Comparison of ENCODE assay signal across 8 cellular contexts in the genomic region with DNA sequence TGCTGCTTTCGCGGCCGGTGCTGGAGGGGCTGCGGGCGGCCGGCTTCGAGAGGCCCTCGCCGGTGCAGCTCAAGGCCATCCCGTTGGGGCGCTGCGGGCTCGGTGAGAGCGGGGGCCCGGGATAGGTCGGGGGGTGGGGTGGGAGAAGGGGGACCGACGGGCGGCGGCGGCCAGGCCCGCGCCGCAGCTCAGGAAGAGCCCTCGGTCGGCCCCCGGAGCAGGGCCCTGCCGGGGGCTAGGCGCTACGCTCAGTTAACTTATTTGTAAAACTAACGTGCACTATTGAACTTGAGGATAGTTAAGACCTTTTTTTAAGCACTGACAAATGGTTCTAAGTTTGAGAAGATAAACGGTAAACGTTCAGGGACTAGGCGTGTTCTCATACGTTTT. TPM values are rescaled to one million over a fixed set of nuclear protein-coding genes. Genes with fewer than 3 reads are reported as not detected.
DNase-seq lines count a peak whose midpoint lies in the region; ATAC-seq and TF ChIP-seq lines count a peak whose summit lies in the region.

No MANE protein-coding gene starts in this region.

- peak overlapping the region; percentile 94 for H3K4me2 ChIP-seq in DOHH2 (ENCODE audit: low read length)
- peak overlapping the region; percentile 81 for H3K4me2 ChIP-seq in hepatocyte

- H4K20me1 ChIP-seq in DOHH2 (ENCODE audit: control insufficient read depth, insufficient read depth, low read depth, low read length) (peaks cover 12% of the 10 kb centered on the region; the same call in 1 of the 2 replicates), hepatocyte (ENCODE audit: insufficient read depth, poor library complexity, severe bottlenecking) (no peaks in the 10 kb centered on the region)

- no peaks in the 10 kb centered on the region; the same call in 1 of the 2 replicates for H3F3A ChIP-seq in DOHH2 (ENCODE audit: control insufficient read depth, insufficient read depth)

- peak overlapping the region; percentile 93 for H3K4me3 Mint-ChIP-seq in activated CD4-positive, alpha-beta memory T cell treated with anti-CD3 and anti-CD28 coated beads, Interleukin-2, amount 10 ng/mL, durations not matched to agents 7 days and 5 days

- H3K4me3 ChIP-seq in DOHH2 (ENCODE audit: low read length) (peak overlapping the region; percentile 96), hepatocyte (peak overlapping the region; percentile 87)

- peak overlapping the region; percentile 45 for H3K27ac Mint-ChIP-seq in activated CD4-positive, alpha-beta memory T cell treated with anti-CD3 and anti-CD28 coated beads, Interleukin-2, amount 10 ng/mL, durations not matched to agents 7 days and 5 days

- H3K4me1 ChIP-seq in DOHH2 (ENCODE audit: control insufficient read depth, low read length), result peaks cover 29% of the 10 kb centered on the region
- H3K4me1 ChIP-seq in hepatocyte (ENCODE audit: insufficient read depth), result peaks cover 14% of the 10 kb centered on the region

- no peak for TF ChIP-seq CTCF in DOHH2 (IDR thresholded peaks at IDR 0.05; ENCODE audit: low read depth, low read length, poor library complexity, severe bottlenecking)
- TF ChIP-seq CTCF in hepatocyte (IDR thresholded peaks at IDR 0.05; ENCODE audit: poor library complexity), result no peak

- POLR2A ChIA-PET in activated CD4-positive, alpha-beta memory T cell treated with anti-CD3 and anti-CD28 coated beads, Interleukin-2, amount 10 ng/mL, durations not matched to agents 7 days and 5 days (lab: Charles Lee), result interaction anchor here (0.8 to 7.4 kb wide), 10 partner anchors 9 to 617 kb away, joined by 3 to 48 read pairs (median 6); a partner anchor contains a TSS

- H3K9me2 ChIP-seq in DOHH2 (replicated peaks; ENCODE audit: control insufficient read depth, low read length) (no peaks in the 10 kb centered on the region), hepatocyte (replicated peaks; ENCODE audit: insufficient read depth) (no peaks in the 10 kb centered on the region)

- CTCF ChIA-PET in activated CD4-positive, alpha-beta memory T cell treated with anti-CD3 and anti-CD28 coated beads, Interleukin-2, amount 10 ng/mL, durations not matched to agents 7 days and 5 days (lab: Charles Lee), result interaction anchor here (0.9 to 5.7 kb wide), 10 partner anchors 9 to 303 kb away, joined by 4 to 36 read pairs (median 7); a partner anchor contains a TSS

- peaks cover 52% of the 10 kb centered on the region for H3K4me1 Mint-ChIP-seq in activated CD4-positive, alpha-beta memory T cell treated with anti-CD3 and anti-CD28 coated beads, Interleukin-2, amount 10 ng/mL, durations not matched to agents 7 days and 5 days

- H3K9me3 ChIP-seq in DOHH2 (ENCODE audit: control insufficient read depth, insufficient read depth, low read length) (no peaks in the 10 kb centered on the region), hepatocyte (ENCODE audit: low read depth) (no peaks in the 10 kb centered on the region)

- no peak for DNase-seq in activated CD4-positive, alpha-beta memory T cell treated with anti-CD3 and anti-CD28 coated beads, Interleukin-2, amount 10 ng/mL, durations not matched to agents 7 days and 5 days
- no peak for DNase-seq in hepatocyte (ENCODE audit: low spot score)
- no peak for DNase-seq in stimulated activated naive CD8-positive, alpha-beta T cell treated with anti-CD3 and anti-CD28 coated beads, Interleukin-15, Interleukin-2, amounts not matched to agents 100 U/mL and 50 U/mL, for 24 hours
- no peak for DNase-seq in GOT3 (lab: John Stamatoyannopoulos, UW)
- DNase-seq in NCI-H1048 (lab: John Stamatoyannopoulos, UW), result no peak

- peaks cover 23% of the 10 kb centered on the region for H3K36me3 Mint-ChIP-seq in activated CD4-positive, alpha-beta memory T cell treated with anti-CD3 and anti-CD28 coated beads, Interleukin-2, amount 10 ng/mL, durations not matched to agents 7 days and 5 days (ENCODE audit: low read depth)

- H3K36me3 ChIP-seq in DOHH2 (ENCODE audit: control insufficient read depth, low read length) (peaks cover 49% of the 10 kb centered on the region), hepatocyte (replicated peaks; ENCODE audit: insufficient read depth, low read depth) (no peaks in the 10 kb centered on the region)

- H3K27me3 Mint-ChIP-seq in activated CD4-positive, alpha-beta memory T cell treated with anti-CD3 and anti-CD28 coated beads, Interleukin-2, amount 10 ng/mL, durations not matched to agents 7 days and 5 days, result no peaks in the 10 kb centered on the region

- peak; percentile 23 for ATAC-seq in HG02884 (IDR thresholded peaks at IDR 0.05; ENCODE audit: unreplicated experiment)
- ATAC-seq in stimulated activated naive CD8-positive, alpha-beta T cell treated with anti-CD3 and anti-CD28 coated beads, Interleukin-15, Interleukin-2, amounts not matched to agents 100 U/mL and 50 U/mL, for 24 hours, result peak; percentile 12
- no peak for ATAC-seq in HG02970 (IDR thresholded peaks at IDR 0.05; ENCODE audit: low FRiP score, unreplicated experiment)

- H3K79me2 ChIP-seq in DOHH2 (ENCODE audit: control insufficient read depth, low read length) (peaks cover 58% of the 10 kb centered on the region), hepatocyte (peaks cover 46% of the 10 kb centered on the region)

- WGBS in hepatocyte (ENCODE audit: low lambda C conversion rate, missing lambda C conversion rate), result 2% methylated on average over 35 of the region's 35 CpGs

- no peaks in the 10 kb centered on the region for H3K27me3 ChIP-seq in DOHH2 (ENCODE audit: control insufficient read depth, low read length)
- no peaks in the 10 kb centered on the region for H3K27me3 ChIP-seq in hepatocyte

- peak overlapping the region; percentile 86 for H3K27ac ChIP-seq in DOHH2 (ENCODE audit: low read depth, low read length)
- peak overlapping the region; percentile 97 for H3K27ac ChIP-seq in hepatocyte

- H2AFZ ChIP-seq in hepatocyte, result peak overlapping the region; percentile 92

- H3K9me3 Mint-ChIP-seq in activated CD4-positive, alpha-beta memory T cell treated with anti-CD3 and anti-CD28 coated beads, Interleukin-2, amount 10 ng/mL, durations not matched to agents 7 days and 5 days, result no peaks in the 10 kb centered on the region

RNA-seq across cellular contexts. Expression of a gene that starts 0.4 kb away (rescaled TPM):
- 10 to 100 TPM; 11.2 to 11.8 TPM for total RNA-seq in activated CD4-positive, alpha-beta memory T cell treated with anti-CD3 and anti-CD28 coated beads, Interleukin-2, amount 10 ng/mL, durations not matched to agents 7 days and 5 days
- total RNA-seq in hepatocyte, result 19.4 and 19.5 TPM in 2 replicates
- polyA plus RNA-seq in hepatocyte, result 6.7 and 7.7 TPM in 2 replicates

RNA-seq across cellular contexts. Expression of a gene that starts 16.9 kb away (rescaled TPM):
- 1 to 10 TPM; 2.4 to 2.8 TPM for total RNA-seq in activated CD4-positive, alpha-beta memory T cell treated with anti-CD3 and anti-CD28 coated beads, Interleukin-2, amount 10 ng/mL, durations not matched to agents 7 days and 5 days
- total RNA-seq in hepatocyte, result 0.44 and 3.2 TPM in 2 replicates
- 1.8 and 3.4 TPM in 2 replicates for polyA plus RNA-seq in hepatocyte
